ENCODE assay signal across 10 cellular contexts in the genomic region with DNA sequence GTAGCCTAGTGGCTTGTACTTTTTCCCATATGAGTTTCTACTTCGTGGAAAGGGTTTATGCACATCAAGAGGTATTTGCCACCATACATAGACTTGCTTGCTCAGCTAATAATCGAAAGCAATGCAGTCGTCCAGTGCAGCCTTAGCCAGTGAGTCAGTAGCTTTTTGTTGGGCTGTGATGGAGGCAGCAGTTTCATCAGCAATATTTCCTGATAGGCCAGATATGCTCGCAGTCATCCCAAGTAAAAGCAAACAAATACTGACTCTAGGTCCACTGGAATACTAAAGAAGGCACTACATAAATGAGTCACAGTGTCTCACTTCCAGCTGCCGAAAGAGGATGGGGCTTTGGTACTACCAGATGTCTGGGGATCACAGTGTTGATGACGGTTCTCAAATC. TPM values are rescaled to one million over a fixed set of nuclear protein-coding genes. Genes with fewer than 3 reads are reported as not detected.
DNase-seq lines count a peak whose midpoint lies in the region; ATAC-seq, FAIRE-seq and TF ChIP-seq lines count a peak whose summit lies in the region.
"Had no signal": no experiment of that assay in that cellular context is flagged by ENCODE, and none has a peak within 500 bp of the region (broad histone marks: within the 10 kb centered on the region; RNA-seq: fewer than 3 reads in every experiment).

No MANE protein-coding gene starts in this region.

- peaks cover 4 to 22% (median 7%) of the 10 kb centered on the region in 3 donors for H3K27me3 Mint-ChIP-seq in naive B cell

- H3K36me3 Mint-ChIP-seq in naive B cell: no peaks in the 10 kb centered on the region

- ATAC-seq in naive B cell (ENCODE audit: low read depth in 2 of 2) (no peak), HG03460 (IDR thresholded peaks at IDR 0.05; ENCODE audit: unreplicated experiment) (no peak), GM21619 (IDR thresholded peaks at IDR 0.05; ENCODE audit: unreplicated experiment) (no peak)

- no peak overlapping the region for H3K27ac Mint-ChIP-seq in naive B cell

- H3K9me3 ChIP-seq in BLaER1: peaks cover 28% of the 10 kb centered on the region
- H3K9me3 ChIP-seq: breast epithelium had no signal

- no peak overlapping the region for H3K27ac ChIP-seq in BLaER1
- H3K27ac ChIP-seq: breast epithelium had no signal

- peak overlapping the region; percentile 91; the same call in 1 of the 2 replicates for H3K4me2 ChIP-seq in BLaER1

- peaks cover 13 to 20% (median 19%) of the 10 kb centered on the region in 3 donors for H3K4me1 Mint-ChIP-seq in naive B cell

- H3K4me1 ChIP-seq in BLaER1: peaks cover 38% of the 10 kb centered on the region

- peaks cover 0 to 2% (median 0%) of the 10 kb centered on the region in 7 donors for H3K9me3 Mint-ChIP-seq in naive B cell

- H3K4me3 ChIP-seq in BLaER1 (no peak overlapping the region), cardiac fibroblast (replicated peaks in 1 of 2; ENCODE audit: low read depth in 2 of 2, low read length in 2 of 2) (no peak overlapping the region)
- H3K4me3 ChIP-seq: breast epithelium had no signal

- TF ChIP-seq CTCF in cardiac fibroblast (IDR thresholded peaks at IDR 0.05; ENCODE audit: low read depth, low read length): no peak

- H4K20me1 ChIP-seq in BLaER1: peaks cover 28% of the 10 kb centered on the region

- H3K9ac ChIP-seq in BLaER1: no peak overlapping the region

- H3K27me3 ChIP-seq in BLaER1: no peaks in the 10 kb centered on the region
- H3K27me3 ChIP-seq: breast epithelium had no signal

- H3K4me3 Mint-ChIP-seq in naive B cell: peak overlapping the region in 6 of 8 donors; percentile 75 to 93 (median 82)

- DNase-seq in HTR-8/SVneo (ENCODE audit: insufficient read length, low spot score) (peak; percentile 42), cardiac fibroblast (ENCODE audit: low read depth in 2 of 2) (peak; percentile 51 to 95), naive B cell (no peak), activated gamma-delta T cell treated with Interleukin-2 at 50 U/mL for 16 hours (no peak), NCI-H446 (lab: John Stamatoyannopoulos, UW) (no peak)
- DNase-seq: islet precursor cell had no signal

- no peak for FAIRE-seq in HTR-8/SVneo (lab: Jason Lieb, UNC)

- peaks cover 22% of the 10 kb centered on the region for H3K36me3 ChIP-seq in BLaER1
- H3K36me3 ChIP-seq: breast epithelium had no signal

RNA-seq across cellular contexts. Expression of a gene that starts 2.1 kb away (rescaled TPM):
- polyA plus RNA-seq in naive B cell (ENCODE audit: low read depth in 6 of 6): 10 to 100 TPM in 4 of 6 donors, 1 to 10 TPM in 2; 7.0 to 13.5 (median 11.5) TPM

Comparison
In these comparisons a context has a peak if more than half of its experiments do, and no peak if none do; other contexts are left out.
1. DNase-seq: peak in HTR-8/SVneo (single experiment) and cardiac fibroblast (2 of 2); none in naive B cell (single experiment), activated gamma-delta T cell treated with Interleukin-2 at 50 U/mL for 16 hours (single experiment) and NCI-H446 (0 of 2).